In genomic region chr13:104868806-104869205, GRCh38 we compare ENCODE assay signal across 1 cellular context.
TF ChIP-seq lines count a peak whose summit lies in the region.

No MANE protein-coding gene starts in this region.

TF ChIP-seq in GM12878, 131 proteins besides CTCF, POLR2A, EP300 and RAD21 (continued from another document):
- TF ChIP-seq E2F4 (IDR thresholded peaks at IDR 0.05; ENCODE audit: low read depth, low read length), result no peak
- TF ChIP-seq ZNF274 (IDR thresholded peaks at IDR 0.05; ENCODE audit: insufficient read depth, insufficient read length), result no peak
- no peak for TF ChIP-seq JUND (IDR thresholded peaks at IDR 0.05; ENCODE audit: low read depth, low read length)
- no peak for TF ChIP-seq NR2C1 (IDR thresholded peaks at IDR 0.05)
- no peak for TF ChIP-seq ZNF622 (IDR thresholded peaks at IDR 0.05)
- no peak for TF ChIP-seq ATF7 (IDR thresholded peaks at IDR 0.05; ENCODE audit: low read depth)
- no peak for TF ChIP-seq ZNF24 (IDR thresholded peaks at IDR 0.05)
- no peak for TF ChIP-seq TCF12 (IDR thresholded peaks at IDR 0.05; ENCODE audit: low read depth, low read length)
- TF ChIP-seq CBX3 (IDR thresholded peaks at IDR 0.05; ENCODE audit: borderline replicate concordance, low read depth), result no peak
- no peak for TF ChIP-seq ESRRA (IDR thresholded peaks at IDR 0.05; ENCODE audit: low read length)
- TF ChIP-seq YBX1 (IDR thresholded peaks at IDR 0.05), result no peak
- no peak for TF ChIP-seq ZNF207 (IDR thresholded peaks at IDR 0.05; ENCODE audit: borderline replicate concordance)
- TF ChIP-seq, protein P1, sequence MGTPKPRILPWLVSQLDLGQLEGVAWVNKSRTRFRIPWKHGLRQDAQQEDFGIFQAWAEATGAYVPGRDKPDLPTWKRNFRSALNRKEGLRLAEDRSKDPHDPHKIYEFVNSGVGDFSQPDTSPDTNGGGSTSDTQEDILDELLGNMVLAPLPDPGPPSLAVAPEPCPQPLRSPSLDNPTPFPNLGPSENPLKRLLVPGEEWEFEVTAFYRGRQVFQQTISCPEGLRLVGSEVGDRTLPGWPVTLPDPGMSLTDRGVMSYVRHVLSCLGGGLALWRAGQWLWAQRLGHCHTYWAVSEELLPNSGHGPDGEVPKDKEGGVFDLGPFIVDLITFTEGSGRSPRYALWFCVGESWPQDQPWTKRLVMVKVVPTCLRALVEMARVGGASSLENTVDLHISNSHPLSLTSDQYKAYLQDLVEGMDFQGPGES (IDR thresholded peaks at IDR 0.05), result no peak
- TF ChIP-seq, protein P2, sequence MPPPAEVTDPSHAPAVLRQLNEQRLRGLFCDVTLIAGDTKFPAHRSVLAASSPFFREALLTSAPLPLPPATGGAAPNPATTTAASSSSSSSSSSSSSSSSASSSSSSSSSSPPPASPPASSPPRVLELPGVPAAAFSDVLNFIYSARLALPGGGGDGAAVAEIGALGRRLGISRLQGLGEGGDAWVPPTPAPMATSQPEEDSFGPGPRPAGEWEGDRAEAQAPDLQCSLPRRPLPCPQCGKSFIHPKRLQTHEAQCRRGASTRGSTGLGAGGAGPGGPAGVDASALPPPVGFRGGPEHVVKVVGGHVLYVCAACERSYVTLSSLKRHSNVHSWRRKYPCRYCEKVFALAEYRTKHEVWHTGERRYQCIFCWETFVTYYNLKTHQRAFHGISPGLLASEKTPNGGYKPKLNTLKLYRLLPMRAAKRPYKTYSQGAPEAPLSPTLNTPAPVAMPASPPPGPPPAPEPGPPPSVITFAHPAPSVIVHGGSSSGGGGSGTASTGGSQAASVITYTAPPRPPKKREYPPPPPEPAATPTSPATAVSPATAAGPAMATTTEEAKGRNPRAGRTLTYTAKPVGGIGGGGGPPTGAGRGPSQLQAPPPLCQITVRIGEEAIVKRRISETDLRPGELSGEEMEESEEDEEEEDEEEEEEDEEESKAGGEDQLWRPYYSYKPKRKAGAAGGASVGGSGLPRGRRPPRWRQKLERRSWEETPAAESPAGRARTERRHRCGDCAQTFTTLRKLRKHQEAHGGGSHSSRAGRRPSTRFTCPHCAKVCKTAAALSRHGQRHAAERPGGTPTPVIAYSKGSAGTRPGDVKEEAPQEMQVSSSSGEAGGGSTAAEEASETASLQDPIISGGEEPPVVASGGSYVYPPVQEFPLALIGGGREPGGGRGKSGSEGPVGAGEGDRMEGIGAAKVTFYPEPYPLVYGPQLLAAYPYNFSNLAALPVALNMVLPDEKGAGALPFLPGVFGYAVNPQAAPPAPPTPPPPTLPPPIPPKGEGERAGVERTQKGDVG (CRISPR knock-in tag; IDR thresholded peaks at IDR 0.05), result no peak
- no peak for TF ChIP-seq EZH2 (IDR thresholded peaks at IDR 0.05; ENCODE audit: borderline replicate concordance, control insufficient read depth, low read depth, low read length)
- no peak for TF ChIP-seq ZNF384 (IDR thresholded peaks at IDR 0.05; ENCODE audit: borderline replicate concordance, low read depth, low read length)
- TF ChIP-seq HDAC6 (IDR thresholded peaks at IDR 0.05; ENCODE audit: unreplicated experiment), result no peak
- no peak for TF ChIP-seq NBN (IDR thresholded peaks at IDR 0.05)
- TF ChIP-seq, protein P3, sequence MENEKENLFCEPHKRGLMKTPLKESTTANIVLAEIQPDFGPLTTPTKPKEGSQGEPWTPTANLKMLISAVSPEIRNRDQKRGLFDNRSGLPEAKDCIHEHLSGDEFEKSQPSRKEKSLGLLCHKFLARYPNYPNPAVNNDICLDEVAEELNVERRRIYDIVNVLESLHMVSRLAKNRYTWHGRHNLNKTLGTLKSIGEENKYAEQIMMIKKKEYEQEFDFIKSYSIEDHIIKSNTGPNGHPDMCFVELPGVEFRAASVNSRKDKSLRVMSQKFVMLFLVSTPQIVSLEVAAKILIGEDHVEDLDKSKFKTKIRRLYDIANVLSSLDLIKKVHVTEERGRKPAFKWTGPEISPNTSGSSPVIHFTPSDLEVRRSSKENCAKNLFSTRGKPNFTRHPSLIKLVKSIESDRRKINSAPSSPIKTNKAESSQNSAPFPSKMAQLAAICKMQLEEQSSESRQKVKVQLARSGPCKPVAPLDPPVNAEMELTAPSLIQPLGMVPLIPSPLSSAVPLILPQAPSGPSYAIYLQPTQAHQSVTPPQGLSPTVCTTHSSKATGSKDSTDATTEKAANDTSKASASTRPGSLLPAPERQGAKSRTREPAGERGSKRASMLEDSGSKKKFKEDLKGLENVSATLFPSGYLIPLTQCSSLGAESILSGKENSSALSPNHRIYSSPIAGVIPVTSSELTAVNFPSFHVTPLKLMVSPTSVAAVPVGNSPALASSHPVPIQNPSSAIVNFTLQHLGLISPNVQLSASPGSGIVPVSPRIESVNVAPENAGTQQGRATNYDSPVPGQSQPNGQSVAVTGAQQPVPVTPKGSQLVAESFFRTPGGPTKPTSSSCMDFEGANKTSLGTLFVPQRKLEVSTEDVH (IDR thresholded peaks at IDR 0.05; ENCODE audit: low read depth, partially characterized antibody), result no peak
